Comparison of ENCODE assay signal across 8 cellular contexts in genomic region chr14:104724981-104725771, GRCh38. TPM values are rescaled to one million over a fixed set of nuclear protein-coding genes. Genes with fewer than 3 reads are reported as not detected.
DNase-seq lines count a peak whose midpoint lies in the region; ATAC-seq lines count a peak whose summit lies in the region.

No MANE protein-coding gene starts in this region.

- peak overlapping the region; percentile 54 for H3K4me3 Mint-ChIP-seq in activated naive CD8-positive, alpha-beta T cell treated with anti-CD3 and anti-CD28 coated beads for 36 hours

- intact Hi-C loops in sciatic nerve (cut with DNase I), result no loop called here

- peak; percentile 54 for ATAC-seq in sciatic nerve

- DNase-seq in AG08395 (ENCODE audit: low spot score), result peak; percentile 39
- peak; percentile 46 for DNase-seq in HK-2 (ENCODE audit: unreplicated experiment)
- DNase-seq in activated naive CD8-positive, alpha-beta T cell treated with anti-CD3 and anti-CD28 coated beads for 36 hours, result no peak
- peak; percentile 65 for DNase-seq in iPS DF 19.7 (ENCODE audit: low read depth, low spot score)
- no peak for DNase-seq in sciatic nerve (ENCODE audit: low spot score)
- no peak for DNase-seq in DMS153 treated with DMSO at 0.1 percent for 48 hours (lab: John Stamatoyannopoulos, UW; ENCODE audit: unreplicated experiment)
- DNase-seq in NCI-H187 (lab: John Stamatoyannopoulos, UW), result no peak
- DNase-seq in A172 (ENCODE audit: low spot score), result no peak

- no peak overlapping the region for H3K27ac Mint-ChIP-seq in activated naive CD8-positive, alpha-beta T cell treated with anti-CD3 and anti-CD28 coated beads for 36 hours

- H3K4me1 Mint-ChIP-seq in activated naive CD8-positive, alpha-beta T cell treated with anti-CD3 and anti-CD28 coated beads for 36 hours, result no peaks in the 10 kb centered on the region

- no peaks in the 10 kb centered on the region for H3K9me3 Mint-ChIP-seq in activated naive CD8-positive, alpha-beta T cell treated with anti-CD3 and anti-CD28 coated beads for 36 hours

- H3K27me3 Mint-ChIP-seq in activated naive CD8-positive, alpha-beta T cell treated with anti-CD3 and anti-CD28 coated beads for 36 hours, result no peaks in the 10 kb centered on the region

- H3K36me3 Mint-ChIP-seq in activated naive CD8-positive, alpha-beta T cell treated with anti-CD3 and anti-CD28 coated beads for 36 hours, result no peaks in the 10 kb centered on the region

RNA-seq across cellular contexts. Expression of gene ADSS1, which starts 1.1 kb away (rescaled TPM):
- 1 to 10 TPM in 1 of 2 experiments, under 1 TPM in 1; 0.87 to 1.7 TPM for total RNA-seq in activated naive CD8-positive, alpha-beta T cell treated with anti-CD3 and anti-CD28 coated beads for 36 hours
- total RNA-seq in sciatic nerve, result 11.5 TPM
- 3.4 and 3.7 TPM in 2 replicates for total RNA-seq in A172 (2014; rRNA removed; shearing (Covaris generic))

RNA-seq across cellular contexts. Expression of gene SIVA1, which starts 27.8 kb away (rescaled TPM):
- 100 to 1,000 TPM; 137 to 147 TPM for total RNA-seq in activated naive CD8-positive, alpha-beta T cell treated with anti-CD3 and anti-CD28 coated beads for 36 hours
- total RNA-seq in sciatic nerve, result 56.6 TPM
- total RNA-seq in A172 (2014; rRNA removed; shearing (Covaris generic)), result 187 and 210 TPM in 2 replicates

RNA-seq across cellular contexts. Expression of gene INF2, which starts 35.8 kb away (rescaled TPM):
- total RNA-seq in activated naive CD8-positive, alpha-beta T cell treated with anti-CD3 and anti-CD28 coated beads for 36 hours, result 10 to 100 TPM; 67.8 TPM
- total RNA-seq in sciatic nerve, result 343 TPM
- 93.1 and 98.0 TPM in 2 replicates for total RNA-seq in A172 (2014; rRNA removed; shearing (Covaris generic))

Comparison
In these comparisons a context has a peak if more than half of its experiments do, and no peak if none do; other contexts are left out.
1. DNase-seq: peak in AG08395 (single experiment), HK-2 (single experiment) and iPS DF 19.7 (single experiment); none in activated naive CD8-positive, alpha-beta T cell treated with anti-CD3 and anti-CD28 coated beads for 36 hours (single experiment), sciatic nerve (single experiment), DMS153 treated with DMSO at 0.1 percent for 48 hours (single experiment), NCI-H187 (0 of 2) and A172 (single experiment).